ENCODE assay signal across 24 cellular contexts in the genomic region with DNA sequence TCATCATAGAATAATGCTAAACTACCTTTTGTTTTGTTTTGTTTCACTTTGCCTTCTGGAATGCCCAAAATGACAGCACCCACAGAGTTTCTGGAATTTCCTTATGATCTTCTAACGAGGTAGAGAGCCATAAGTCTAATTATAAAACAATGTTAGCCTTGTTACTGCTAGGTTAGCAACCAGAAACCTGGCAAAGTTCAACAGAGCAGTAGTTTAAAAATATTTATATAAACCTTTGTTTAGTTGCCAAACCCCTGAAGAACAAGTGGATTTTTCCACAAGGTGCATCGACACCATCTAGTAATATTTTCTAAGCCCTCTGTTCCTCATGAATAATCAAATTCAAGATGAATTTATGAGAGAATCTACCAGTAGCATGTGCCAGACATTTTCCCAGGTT. TPM values are rescaled to one million over a fixed set of nuclear protein-coding genes. Genes with fewer than 3 reads are reported as not detected.
"Had no signal": no experiment of that assay in that cellular context is flagged by ENCODE, and none has a peak within 500 bp of the region (broad histone marks: within the 10 kb centered on the region; RNA-seq: fewer than 3 reads in every experiment).

No MANE protein-coding gene starts in this region.

- H3K4me3 ChIP-seq: heart left ventricle, left lung, lower lobe of right lung, mucosa of descending colon, smooth muscle cell, testis, uterus had no signal

- H3K36me3 ChIP-seq: heart left ventricle, left lung, lower lobe of right lung, uterus had no signal

- H3K27me3 ChIP-seq: foreskin keratinocyte, heart left ventricle, left lung, testis, uterus had no signal

- H3K27ac ChIP-seq: foreskin keratinocyte, left lung, lower lobe of right lung, testis, uterus, VCaP had no signal

- H3K4me1 ChIP-seq: heart left ventricle, left lung, lower lobe of right lung, testis, uterus had no signal

- DNase-seq: activated CD4-positive, alpha-beta T cell treated with anti-CD3 and anti-CD28 coated beads for 4 hours; activated CD4-positive, alpha-beta T cell treated with anti-CD3 and anti-CD28 coated beads, Interleukin-2, amount 50 U/mL, for 4 hours; activated naive CD4-positive, alpha-beta T cell; activated T-cell treated with anti-CD3 and anti-CD28 coated beads for 4 hours; activated T-cell treated with anti-CD3 and anti-CD28 coated beads, Interleukin-2, amount 50 U/mL, for 72 hours; central memory CD4-positive, alpha-beta T cell; endodermal cell; foreskin keratinocyte; heart left ventricle; hypothalamus; immature natural killer cell; left lung; lower lobe of right lung; mesendoderm; mucosa of descending colon; retina; stimulated activated CD4-positive, alpha-beta T cell treated with anti-CD3 and anti-CD28 coated beads, Interleukin-1b, Interleukin-23, amount 100 ng/mL, for 48 hours; stimulated activated CD4-positive, alpha-beta T cell treated with anti-CD3 and anti-CD28 coated beads, Interleukin-4, amount 100 ng/mL, for 4 hours; stimulated activated naive CD4-positive, alpha-beta T cell; testis; uterus had no signal

- H3K9me3 ChIP-seq: lower lobe of right lung, testis, uterus had no signal

RNA-seq across cellular contexts. Expression of a gene that starts 27.6 kb away (rescaled TPM):
- total RNA-seq: foreskin keratinocyte, myocyte had no signal
